Comparison of ENCODE assay signal across 13 cellular contexts in genomic region chr16:67169011-67169451, GRCh38. TPM values are rescaled to one million over a fixed set of nuclear protein-coding genes. Genes with fewer than 3 reads are reported as not detected.
A peak's percentile ranks its signal among the peaks of the same experiment; 100 is the strongest.
DNase-seq lines count a peak whose midpoint lies in the region; ATAC-seq and TF ChIP-seq lines count a peak whose summit lies in the region.
"Had no signal": no experiment of that assay in that cellular context is flagged by ENCODE, and none has a peak within 500 bp of the region (broad histone marks: within the 10 kb centered on the region; RNA-seq: fewer than 3 reads in every experiment).

No MANE protein-coding gene starts in this region.

- H3K27me3 Mint-ChIP-seq in neural progenitor cell (ENCODE audit: insufficient read depth, low read depth): peaks cover 76% of the 10 kb centered on the region

- DNase-seq in esophagus muscularis mucosa (ENCODE audit: extremely low spot score) (no peak), neural progenitor cell (ENCODE audit: low spot score) (no peak), spleen (no peak), iPS-NIHi11 (ENCODE audit: low spot score) (no peak), HCEC 1CT (no peak)
- DNase-seq: activated CD4-positive, alpha-beta T cell treated with anti-CD3 and anti-CD28 coated beads, Interleukin-2, amount 50 U/mL, for 1 hour; activated naive CD4-positive, alpha-beta T cell treated with anti-CD3 and anti-CD28 coated beads for 36 hours; kidney had no signal

- H2AFZ ChIP-seq in Loucy (ENCODE audit: low read length) (no peak overlapping the region), neural progenitor cell (replicated peaks) (no peak overlapping the region)

- no peaks in the 10 kb centered on the region for H3K36me3 ChIP-seq in BLaER1
- no peaks in the 10 kb centered on the region for H3K36me3 ChIP-seq in Loucy (ENCODE audit: insufficient read depth, low read length)
- peaks cover 0 to 11% (median 4%) of the 10 kb centered on the region in 4 donors for H3K36me3 ChIP-seq in esophagus muscularis mucosa
- H3K36me3 ChIP-seq in neural progenitor cell: no peaks in the 10 kb centered on the region
- no peaks in the 10 kb centered on the region for H3K36me3 ChIP-seq in spleen

- H3K27ac Mint-ChIP-seq in neural progenitor cell: no peak overlapping the region
- H3K27ac Mint-ChIP-seq: activated naive CD4-positive, alpha-beta T cell treated with anti-CD3 and anti-CD28 coated beads for 36 hours had no signal

- H3K4me3 Mint-ChIP-seq in neural progenitor cell: peak overlapping the region; percentile 27

- no peak overlapping the region; the same call in 1 of the 2 replicates for H3K4me3 ChIP-seq in BLaER1
- H3K4me3 ChIP-seq in Loucy (ENCODE audit: low read length, poor library complexity, severe bottlenecking): peak overlapping the region; percentile 82
- H3K4me3 ChIP-seq in esophagus muscularis mucosa: peak overlapping the region in 1 of 4 donors; percentile 61
- no peak overlapping the region for H3K4me3 ChIP-seq in neural progenitor cell
- peak overlapping the region in 1 of 8 donors; percentile 22 for H3K4me3 ChIP-seq in spleen

- no peak overlapping the region for H3K9ac ChIP-seq in BLaER1
- peak overlapping the region; percentile 76 for H3K9ac ChIP-seq in Loucy (ENCODE audit: low read depth, low read length, poor library complexity, severe bottlenecking)
- no peak overlapping the region for H3K9ac ChIP-seq in neural progenitor cell

- no peaks in the 10 kb centered on the region for H3K36me3 Mint-ChIP-seq in neural progenitor cell
- H3K36me3 Mint-ChIP-seq: T-cell had no signal

- H3F3A ChIP-seq in Loucy (ENCODE audit: low read depth) (no peaks in the 10 kb centered on the region), neural progenitor cell (ENCODE audit: low read depth) (peaks cover 30% of the 10 kb centered on the region)

- no peaks in the 10 kb centered on the region for H3K9me3 ChIP-seq in BLaER1
- H3K9me3 ChIP-seq in Loucy (ENCODE audit: insufficient read depth, low read depth, low read length): no peaks in the 10 kb centered on the region
- no peaks in the 10 kb centered on the region for H3K9me3 ChIP-seq in esophagus muscularis mucosa
- no peaks in the 10 kb centered on the region for H3K9me3 ChIP-seq in neural progenitor cell (ENCODE audit: low read depth)
- no peaks in the 10 kb centered on the region for H3K9me3 ChIP-seq in spleen

- intact Hi-C loops in esophagus muscularis mucosa (cut with DNase I) (no loop called here), spleen (cut with DNase I; ENCODE audit: low total_unique reads) (no loop called here)

- 52% methylated on average over 7 of the region's 9 CpGs for WGBS in esophagus muscularis mucosa
- WGBS in spleen, 5 donors: 8 to 64% (median 54%) methylated on average over 2 to 9 of the region's 9 CpGs

- no peak for TF ChIP-seq EP300 in esophagus muscularis mucosa (IDR thresholded peaks at IDR 0.05)

- H3K4me2 ChIP-seq in BLaER1 (peak overlapping the region; percentile 98), Loucy (ENCODE audit: low read depth, low read length, poor library complexity, severe bottlenecking) (peak overlapping the region; percentile 99), neural progenitor cell (no peak overlapping the region)

- ATAC-seq in HG03095 (IDR thresholded peaks at IDR 0.05; ENCODE audit: unreplicated experiment): no peak
- ATAC-seq: T-cell had no signal

- H3K27me3 ChIP-seq in BLaER1 (peaks cover 49% of the 10 kb centered on the region), Loucy (ENCODE audit: insufficient read depth, low read length, poor library complexity, severe bottlenecking) (no peaks in the 10 kb centered on the region), esophagus muscularis mucosa (peaks cover 0 to 20% (median 0%) of the 10 kb centered on the region in 4 donors), neural progenitor cell (peaks cover 100% of the 10 kb centered on the region), spleen (replicated peaks in 1 of 7) (peaks cover 0 to 100% (median 58%) of the 10 kb centered on the region in 7 donors)

- H3K4me1 ChIP-seq in BLaER1: peaks cover 68% of the 10 kb centered on the region
- H3K4me1 ChIP-seq in Loucy (ENCODE audit: insufficient read depth, low read length, poor library complexity, severe bottlenecking): peaks cover 23% of the 10 kb centered on the region
- H3K4me1 ChIP-seq in esophagus muscularis mucosa: peaks cover 53 to 100% (median 89%) of the 10 kb centered on the region in 4 donors
- peaks cover 11% of the 10 kb centered on the region for H3K4me1 ChIP-seq in neural progenitor cell
- H3K4me1 ChIP-seq in spleen: peaks cover 32 to 72% (median 56%) of the 10 kb centered on the region in 6 donors

- no peaks in the 10 kb centered on the region for H3K9me2 ChIP-seq in Loucy (replicated peaks; ENCODE audit: low read depth, low read length)

- peaks cover 23% of the 10 kb centered on the region for H3K4me1 Mint-ChIP-seq in neural progenitor cell

- TF ChIP-seq CTCF in Loucy (conservative IDR thresholded peaks at IDR 0.05; ENCODE audit: low read length) (no peak), esophagus muscularis mucosa (IDR thresholded peaks at IDR 0.05) (no peak), neural progenitor cell (IDR thresholded peaks at IDR 0.05) (no peak), spleen (IDR thresholded peaks at IDR 0.05 in 8 of 11, conservative IDR thresholded peaks at IDR 0.05 in 3 of 11) (no peak)

- H4K20me1 ChIP-seq in BLaER1 (peaks cover 17% of the 10 kb centered on the region), Loucy (ENCODE audit: insufficient read depth, low read length, poor library complexity, severe bottlenecking) (no peaks in the 10 kb centered on the region), neural progenitor cell (ENCODE audit: low read depth) (peaks cover 36% of the 10 kb centered on the region)

- H3K79me2 ChIP-seq in Loucy (ENCODE audit: insufficient read depth, low read length) (no peaks in the 10 kb centered on the region), neural progenitor cell (ENCODE audit: low read depth) (no peaks in the 10 kb centered on the region)

- no peak overlapping the region for H3K27ac ChIP-seq in BLaER1
- peak overlapping the region; percentile 89 to 97 (median 95) for H3K27ac ChIP-seq in esophagus muscularis mucosa (replicated peaks in 1 of 4)
- H3K27ac ChIP-seq in neural progenitor cell: no peak overlapping the region
- peak overlapping the region in 2 of 8 donors; percentile 85 to 88 for H3K27ac ChIP-seq in spleen

- TF ChIP-seq POLR2A in esophagus muscularis mucosa (IDR thresholded peaks at IDR 0.05; ENCODE audit: low read depth) (no peak), spleen (IDR thresholded peaks at IDR 0.05) (no peak)

- H3K9me3 Mint-ChIP-seq in neural progenitor cell: no peaks in the 10 kb centered on the region
- H3K9me3 Mint-ChIP-seq: activated naive CD4-positive, alpha-beta T cell treated with anti-CD3 and anti-CD28 coated beads for 36 hours; T-cell had no signal

RNA-seq across cellular contexts. Expression of gene NOL3, which starts 1.3 kb away (rescaled TPM):
- total RNA-seq in esophagus muscularis mucosa (10 to 100 TPM; 40.6 to 58.2 (median 45.4) TPM), neural progenitor cell (ENCODE audit: low replicate concordance) (0.37 and 5.5 TPM in 2 replicates), spleen (10 to 100 TPM in 6 of 7 donors, 1 to 10 TPM in 1; 8.2 to 14.2 (median 13.6) TPM)
- 10 to 100 TPM in 2 of 3 donors, 1 to 10 TPM in 1; 8.7 to 12.0 (median 10.8) TPM for polyA plus RNA-seq in spleen

RNA-seq across cellular contexts. Expression of gene HSF4, which starts 4.5 kb away (rescaled TPM):
- total RNA-seq in esophagus muscularis mucosa: 10 to 100 TPM; 27.3 to 61.9 (median 41.1) TPM
- total RNA-seq in neural progenitor cell (ENCODE audit: low replicate concordance): 1.0 TPM in 1 of 2 replicates, not detected in the other
- 10 to 100 TPM; 11.5 to 43.7 (median 23.3) TPM for total RNA-seq in spleen
- 10 to 100 TPM; 16.1 to 24.0 (median 16.7) TPM for polyA plus RNA-seq in spleen

RNA-seq across cellular contexts. Expression of gene FBXL8, which starts 9.3 kb away (rescaled TPM):
- total RNA-seq in esophagus muscularis mucosa (10 to 100 TPM; 10.3 to 22.1 (median 15.1) TPM), neural progenitor cell (ENCODE audit: low replicate concordance) (not detected in 2 replicates), spleen (10 to 100 TPM in 6 of 7 donors, 1 to 10 TPM in 1; 8.4 to 29.9 (median 13.2) TPM)
- 10 to 100 TPM in 1 of 3 donors, 1 to 10 TPM in 2; 6.0 to 11.2 (median 6.0) TPM for polyA plus RNA-seq in spleen

RNA-seq across cellular contexts. Expression of gene TRADD, which starts 9.3 kb away (rescaled TPM):
- 10 to 100 TPM; 26.6 to 53.4 (median 42.7) TPM for total RNA-seq in esophagus muscularis mucosa
- 0.25 and 0.30 TPM in 2 replicates for total RNA-seq in neural progenitor cell (ENCODE audit: low replicate concordance)
- 10 to 100 TPM; 29.2 to 39.3 (median 31.1) TPM for total RNA-seq in spleen
- polyA plus RNA-seq in spleen: 10 to 100 TPM; 27.5 to 42.2 (median 35.3) TPM
- polyA plus RNA-seq: neural cell had no signal

RNA-seq across cellular contexts. Expression of gene MATCAP1, which starts 14.7 kb away (rescaled TPM):
- total RNA-seq in esophagus muscularis mucosa (10 to 100 TPM in 2 of 4 donors, 1 to 10 TPM in 2; 7.8 to 17.7 (median 11.2) TPM), neural progenitor cell (ENCODE audit: low replicate concordance) (15.7 and 50.9 TPM in 2 replicates), spleen (10 to 100 TPM; 11.9 to 59.4 (median 21.0) TPM)
- polyA plus RNA-seq in spleen: 10 to 100 TPM in 2 of 3 donors, 1 to 10 TPM in 1; 8.9 to 37.1 (median 16.3) TPM

Comparison
In these comparisons a context has a peak if more than half of its experiments do, and no peak if none do; other contexts are left out.
1. H3K27ac ChIP-seq: peak in esophagus muscularis mucosa (4 of 4); none in BLaER1 (single experiment) and neural progenitor cell (single experiment).